8 cellular contexts compared by ENCODE assay signal in genomic region chr17:81832608-81833159, GRCh38. TPM values are rescaled to one million over a fixed set of nuclear protein-coding genes. Genes with fewer than 3 reads are reported as not detected.
A peak's percentile ranks its signal among the peaks of the same experiment; 100 is the strongest.
DNase-seq lines count a peak whose midpoint lies in the region; ATAC-seq, FAIRE-seq and TF ChIP-seq lines count a peak whose summit lies in the region.

No MANE protein-coding gene starts in this region.

- H3K4me2 ChIP-seq in PC-3 (ENCODE audit: low read length), result peak overlapping the region; percentile 99

- POLR2A ChIA-PET in PC-3 (lab: Charles Lee; ENCODE audit: unreplicated experiment), result interaction anchor here (0.5 kb wide), 1 partner anchor 28 kb away, joined by 4 read pairs; no protein-coding TSS in a partner anchor

- peaks cover 21% of the 10 kb centered on the region for H3K4me1 ChIP-seq in PC-3 (ENCODE audit: insufficient read depth, low read length)
- peaks cover 4 to 22% of the 10 kb centered on the region in 2 donors for H3K4me1 ChIP-seq in kidney (ENCODE audit: control insufficient read depth in 1 of 2, insufficient read depth in 1 of 2, low read depth in 1 of 2, low read length in 2 of 2)

- no peak for DNase-seq in PC-3
- DNase-seq in astrocyte of the spinal cord (ENCODE audit: low read depth, low spot score), result peak; percentile 29
- no peak for DNase-seq in kidney
- DNase-seq in stimulated activated CD4-positive, alpha-beta T cell treated with anti-CD3 and anti-CD28 coated beads, Interleukin-1b, Interleukin-23, amount 100 ng/mL, for 4 hours (ENCODE audit: low read depth in 2 of 2), result peak; percentile 34 to 38
- DNase-seq in NCI-H226, result no peak
- no peak for DNase-seq in NCI-H1105 treated with DMSO at 0.1 percent for 48 hours (lab: John Stamatoyannopoulos, UW)

- TF ChIP-seq CTCF in PC-3 (conservative IDR thresholded peaks at IDR 0.05; ENCODE audit: low read depth, low read length), result no peak
- no peak for TF ChIP-seq CTCF in astrocyte of the spinal cord (IDR thresholded peaks at IDR 0.05; ENCODE audit: low read depth, low read length)
- no peak for TF ChIP-seq CTCF in kidney (IDR thresholded peaks at IDR 0.05; ENCODE audit: borderline replicate concordance, extremely low read depth, insufficient read depth)

- no peaks in the 10 kb centered on the region for H3K9me2 ChIP-seq in PC-3 (replicated peaks; ENCODE audit: low read length)

- peak; percentile 22 for ATAC-seq in GM18498 (IDR thresholded peaks at IDR 0.05; ENCODE audit: unreplicated experiment)
- peak; percentile 19 for ATAC-seq in HG02571 (IDR thresholded peaks at IDR 0.05; ENCODE audit: unreplicated experiment)
- peak; percentile 78 for ATAC-seq in PC-3

- FAIRE-seq in kidney (lab: Jason Lieb, UNC), result no peak

- H3K4me3 ChIP-seq in PC-3 (ENCODE audit: low read length), result peak overlapping the region; percentile 78
- peak overlapping the region; percentile 76 for H3K4me3 ChIP-seq in astrocyte of the spinal cord (ENCODE audit: low read depth, low read length)
- peak overlapping the region; percentile 65 to 67 for H3K4me3 ChIP-seq in kidney (ENCODE audit: low read length in 2 of 2)

- intact Hi-C loops in PC-3 (cut with micrococcal nuclease) (no loop called here), kidney (cut with DNase I) (no loop called here)

- CTCF ChIA-PET in PC-3 (lab: Charles Lee), result no interaction called here

- BruUV-seq in PC-3 (replicated peaks; lab: Mats Ljungman, UMichigan), result no TSS peak

- H3F3A ChIP-seq in PC-3 (ENCODE audit: low read length, unreplicated experiment), result no peaks in the 10 kb centered on the region

- H3K27ac ChIP-seq in PC-3 (ENCODE audit: low read length) (peak overlapping the region; percentile 17), kidney (ENCODE audit: low read depth in 2 of 2, low read length in 2 of 2) (peak overlapping the region; percentile 83 to 85)

- H2AFZ ChIP-seq in PC-3 (ENCODE audit: low read length), result peak overlapping the region; percentile 81

- no peaks in the 10 kb centered on the region for H3K9me3 ChIP-seq in PC-3 (ENCODE audit: low read length)
- H3K9me3 ChIP-seq in kidney (ENCODE audit: control insufficient read depth in 1 of 2, low read length in 2 of 2), result no peaks in the 10 kb centered on the region

- in situ Hi-C loops in astrocyte of the spinal cord (cut with HindIII; ENCODE audit: low sequenced_read_pairs), result no loop called here

- H4K20me1 ChIP-seq in PC-3 (ENCODE audit: low read length), result no peaks in the 10 kb centered on the region

- no peaks in the 10 kb centered on the region for H3K27me3 ChIP-seq in PC-3 (ENCODE audit: low read length)

- peak overlapping the region; percentile 76 for H3K9ac ChIP-seq in PC-3 (ENCODE audit: low read length)
- H3K9ac ChIP-seq in kidney (ENCODE audit: low read length in 2 of 2), result peak overlapping the region; percentile 56 to 64

- peaks cover 19% of the 10 kb centered on the region; the same call in 1 of the 2 replicates for H3K79me2 ChIP-seq in PC-3 (ENCODE audit: low read length)

- H3K36me3 ChIP-seq in PC-3 (ENCODE audit: low read depth, low read length) (no peaks in the 10 kb centered on the region), kidney (ENCODE audit: control insufficient read depth in 1 of 2, insufficient read depth in 2 of 2, low read length in 2 of 2) (no peaks in the 10 kb centered on the region)

RNA-seq across cellular contexts. Expression of gene MCRIP1, which starts 0.4 kb away (rescaled TPM):
- total RNA-seq in PC-3 (2014; rRNA removed) (73.4 and 90.9 TPM in 2 replicates), kidney (88.3 TPM)
- 151 TPM for polyA plus RNA-seq in kidney (ENCODE audit: insufficient read depth, low read depth, low replicate concordance)

RNA-seq across cellular contexts. Expression of gene PPP1R27, which starts 2.2 kb away (rescaled TPM):
- not detected in 2 replicates for total RNA-seq in PC-3 (2014; rRNA removed)
- not detected for total RNA-seq in kidney
- polyA plus RNA-seq in kidney (ENCODE audit: insufficient read depth, low read depth, low replicate concordance), result not detected

RNA-seq across cellular contexts. Expression of gene P4HB, which starts 27.7 kb away (rescaled TPM):
- 969 and 1,089 TPM in 2 replicates for total RNA-seq in PC-3 (2014; rRNA removed)
- total RNA-seq in kidney, result 482 TPM
- polyA plus RNA-seq in kidney (ENCODE audit: insufficient read depth, low read depth, low replicate concordance), result 411 TPM

RNA-seq across cellular contexts. Expression of gene GCGR, which starts 28.7 kb away (rescaled TPM):
- 0.11 TPM in 1 of 2 replicates, not detected in the other for total RNA-seq in PC-3 (2014; rRNA removed)
- total RNA-seq in kidney, result 9.3 TPM
- polyA plus RNA-seq in kidney (ENCODE audit: insufficient read depth, low read depth, low replicate concordance), result 37.2 TPM

RNA-seq across cellular contexts. Expression of gene ARHGDIA, which starts 38.5 kb away (rescaled TPM):
- total RNA-seq in PC-3 (2014; rRNA removed), result 201 and 261 TPM in 2 replicates
- total RNA-seq in kidney, result 453 TPM
- 424 TPM for polyA plus RNA-seq in kidney (ENCODE audit: insufficient read depth, low read depth, low replicate concordance)

Comparison
In these comparisons a context has a peak if more than half of its experiments do, and no peak if none do; other contexts are left out.
1. ATAC-seq: peak in every context shown above with its lines; median percentile 78 in PC-3; 22 in GM18498; 19 in HG02571.
2. DNase-seq: peak in astrocyte of the spinal cord (single experiment) and stimulated activated CD4-positive, alpha-beta T cell treated with anti-CD3 and anti-CD28 coated beads, Interleukin-1b, Interleukin-23, amount 100 ng/mL, for 4 hours (2 of 2); none in PC-3 (single experiment), kidney (single experiment), NCI-H226 (single experiment) and NCI-H1105 treated with DMSO at 0.1 percent for 48 hours (single experiment).
3. Peak in every context shown above with its lines, with median percentiles within 50 percentile points of each other: H3K4me3 ChIP-seq.